In the genomic region with DNA sequence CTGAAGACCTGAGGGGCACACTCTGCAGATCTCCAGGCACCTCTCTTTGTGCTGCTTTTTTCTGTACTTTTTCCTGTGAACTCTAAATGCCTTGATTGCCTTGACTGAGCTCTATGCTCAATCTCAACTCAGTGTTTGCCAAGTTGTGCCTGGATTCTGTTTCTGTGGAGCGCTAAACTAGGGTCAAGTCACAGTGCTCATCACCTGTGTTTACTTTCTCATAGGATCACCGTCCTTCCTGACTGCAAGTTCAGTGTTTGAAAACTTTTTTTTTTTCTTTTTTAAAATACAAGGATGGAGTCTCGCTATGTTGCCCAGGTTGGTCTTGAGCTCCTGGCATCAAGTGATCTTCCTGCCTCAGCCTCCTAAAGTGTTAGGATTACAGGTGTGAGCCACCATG, we compare ENCODE assay signal across 1 cellular context.
TF ChIP-seq lines count a peak whose summit lies in the region.

No MANE protein-coding gene starts in this region.

TF ChIP-seq in HepG2, 621 proteins besides CTCF, POLR2A, EP300 and RAD21 (continued from another document and continues in another):
- TF ChIP-seq FOXA1 (IDR thresholded peaks at IDR 0.05) (no peak), FOXA1 (CRISPR knock-in tag; IDR thresholded peaks at IDR 0.05) (peak; percentile 69), TARDBP (CRISPR knock-in tag; IDR thresholded peaks at IDR 0.05) (no peak), KLF13 (CRISPR knock-in tag; IDR thresholded peaks at IDR 0.05) (no peak), ZNF253 (CRISPR knock-in tag; IDR thresholded peaks at IDR 0.05; ENCODE audit: borderline replicate concordance) (no peak), RXRA (CRISPR knock-in tag; IDR thresholded peaks at IDR 0.05) (no peak), RBM22 (optimal IDR thresholded peaks at IDR 0.05; ENCODE audit: low read length) (peak; percentile 75), NCOA5 (CRISPR knock-in tag; IDR thresholded peaks at IDR 0.05) (no peak), HNF4A (CRISPR knock-in tag; IDR thresholded peaks at IDR 0.05) (peak; percentile 39; the same call in 1 of the 2 replicates), ZFP36L2 (CRISPR knock-in tag; IDR thresholded peaks at IDR 0.05) (no peak), ZNF546 (CRISPR knock-in tag; conservative IDR thresholded peaks at IDR 0.05) (no peak), ZBTB38 (CRISPR knock-in tag; IDR thresholded peaks at IDR 0.05) (peak; percentile 17; the same call in 1 of the 2 replicates), NKX3-1 (CRISPR knock-in tag; IDR thresholded peaks at IDR 0.05) (no peak), TOE1 (CRISPR knock-in tag; IDR thresholded peaks at IDR 0.05) (no peak), HNF4G (IDR thresholded peaks at IDR 0.05; ENCODE audit: borderline replicate concordance, low read depth, low read length) (no peak), HNF4G (CRISPR knock-in tag; IDR thresholded peaks at IDR 0.05; ENCODE audit: borderline replicate concordance, low read depth) (no peak), SETDB1 (CRISPR knock-in tag; IDR thresholded peaks at IDR 0.05; ENCODE audit: borderline replicate concordance) (no peak), HMG20A (CRISPR knock-in tag; IDR thresholded peaks at IDR 0.05; ENCODE audit: borderline replicate concordance) (no peak), NR2F2 (IDR thresholded peaks at IDR 0.05; ENCODE audit: borderline replicate concordance, low read depth) (no peak), RBFOX2 (IDR thresholded peaks at IDR 0.05; ENCODE audit: low read depth, low read length) (no peak), ZNF180 (CRISPR knock-in tag; IDR thresholded peaks at IDR 0.05; ENCODE audit: borderline replicate concordance, low read depth) (no peak), PAX8 (CRISPR knock-in tag; IDR thresholded peaks at IDR 0.05; ENCODE audit: borderline replicate concordance) (no peak), RCOR2 (CRISPR knock-in tag; IDR thresholded peaks at IDR 0.05) (peak; percentile 19; the same call in 1 of the 2 replicates), GLI4 (CRISPR knock-in tag; IDR thresholded peaks at IDR 0.05; ENCODE audit: borderline replicate concordance) (no peak), MXI1 (IDR thresholded peaks at IDR 0.05; ENCODE audit: borderline replicate concordance, low read depth, low read length) (no peak), ZFP41 (CRISPR knock-in tag; IDR thresholded peaks at IDR 0.05; ENCODE audit: borderline replicate concordance) (no peak), NR3C1 (CRISPR knock-in tag; IDR thresholded peaks at IDR 0.05) (no peak), XBP1 (CRISPR knock-in tag; IDR thresholded peaks at IDR 0.05) (no peak), DPF2 (CRISPR knock-in tag; IDR thresholded peaks at IDR 0.05; ENCODE audit: borderline replicate concordance, low read depth) (no peak)
- TF ChIP-seq, protein P1, sequence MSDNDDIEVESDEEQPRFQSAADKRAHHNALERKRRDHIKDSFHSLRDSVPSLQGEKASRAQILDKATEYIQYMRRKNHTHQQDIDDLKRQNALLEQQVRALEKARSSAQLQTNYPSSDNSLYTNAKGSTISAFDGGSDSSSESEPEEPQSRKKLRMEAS (IDR thresholded peaks at IDR 0.05): no peak
- TF ChIP-seq, protein P2, sequence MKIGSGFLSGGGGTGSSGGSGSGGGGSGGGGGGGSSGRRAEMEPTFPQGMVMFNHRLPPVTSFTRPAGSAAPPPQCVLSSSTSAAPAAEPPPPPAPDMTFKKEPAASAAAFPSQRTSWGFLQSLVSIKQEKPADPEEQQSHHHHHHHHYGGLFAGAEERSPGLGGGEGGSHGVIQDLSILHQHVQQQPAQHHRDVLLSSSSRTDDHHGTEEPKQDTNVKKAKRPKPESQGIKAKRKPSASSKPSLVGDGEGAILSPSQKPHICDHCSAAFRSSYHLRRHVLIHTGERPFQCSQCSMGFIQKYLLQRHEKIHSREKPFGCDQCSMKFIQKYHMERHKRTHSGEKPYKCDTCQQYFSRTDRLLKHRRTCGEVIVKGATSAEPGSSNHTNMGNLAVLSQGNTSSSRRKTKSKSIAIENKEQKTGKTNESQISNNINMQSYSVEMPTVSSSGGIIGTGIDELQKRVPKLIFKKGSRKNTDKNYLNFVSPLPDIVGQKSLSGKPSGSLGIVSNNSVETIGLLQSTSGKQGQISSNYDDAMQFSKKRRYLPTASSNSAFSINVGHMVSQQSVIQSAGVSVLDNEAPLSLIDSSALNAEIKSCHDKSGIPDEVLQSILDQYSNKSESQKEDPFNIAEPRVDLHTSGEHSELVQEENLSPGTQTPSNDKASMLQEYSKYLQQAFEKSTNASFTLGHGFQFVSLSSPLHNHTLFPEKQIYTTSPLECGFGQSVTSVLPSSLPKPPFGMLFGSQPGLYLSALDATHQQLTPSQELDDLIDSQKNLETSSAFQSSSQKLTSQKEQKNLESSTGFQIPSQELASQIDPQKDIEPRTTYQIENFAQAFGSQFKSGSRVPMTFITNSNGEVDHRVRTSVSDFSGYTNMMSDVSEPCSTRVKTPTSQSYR (CRISPR knock-in tag; IDR thresholded peaks at IDR 0.05; ENCODE audit: borderline replicate concordance): no peak
- TF ChIP-seq, protein P3, sequence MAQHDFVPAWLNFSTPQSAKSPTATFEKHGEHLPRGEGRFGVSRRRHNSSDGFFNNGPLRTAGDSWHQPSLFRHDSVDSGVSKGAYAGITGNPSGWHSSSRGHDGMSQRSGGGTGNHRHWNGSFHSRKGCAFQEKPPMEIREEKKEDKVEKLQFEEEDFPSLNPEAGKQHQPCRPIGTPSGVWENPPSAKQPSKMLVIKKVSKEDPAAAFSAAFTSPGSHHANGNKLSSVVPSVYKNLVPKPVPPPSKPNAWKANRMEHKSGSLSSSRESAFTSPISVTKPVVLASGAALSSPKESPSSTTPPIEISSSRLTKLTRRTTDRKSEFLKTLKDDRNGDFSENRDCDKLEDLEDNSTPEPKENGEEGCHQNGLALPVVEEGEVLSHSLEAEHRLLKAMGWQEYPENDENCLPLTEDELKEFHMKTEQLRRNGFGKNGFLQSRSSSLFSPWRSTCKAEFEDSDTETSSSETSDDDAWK (CRISPR knock-in tag; IDR thresholded peaks at IDR 0.05): no peak
- TF ChIP-seq, protein P4, sequence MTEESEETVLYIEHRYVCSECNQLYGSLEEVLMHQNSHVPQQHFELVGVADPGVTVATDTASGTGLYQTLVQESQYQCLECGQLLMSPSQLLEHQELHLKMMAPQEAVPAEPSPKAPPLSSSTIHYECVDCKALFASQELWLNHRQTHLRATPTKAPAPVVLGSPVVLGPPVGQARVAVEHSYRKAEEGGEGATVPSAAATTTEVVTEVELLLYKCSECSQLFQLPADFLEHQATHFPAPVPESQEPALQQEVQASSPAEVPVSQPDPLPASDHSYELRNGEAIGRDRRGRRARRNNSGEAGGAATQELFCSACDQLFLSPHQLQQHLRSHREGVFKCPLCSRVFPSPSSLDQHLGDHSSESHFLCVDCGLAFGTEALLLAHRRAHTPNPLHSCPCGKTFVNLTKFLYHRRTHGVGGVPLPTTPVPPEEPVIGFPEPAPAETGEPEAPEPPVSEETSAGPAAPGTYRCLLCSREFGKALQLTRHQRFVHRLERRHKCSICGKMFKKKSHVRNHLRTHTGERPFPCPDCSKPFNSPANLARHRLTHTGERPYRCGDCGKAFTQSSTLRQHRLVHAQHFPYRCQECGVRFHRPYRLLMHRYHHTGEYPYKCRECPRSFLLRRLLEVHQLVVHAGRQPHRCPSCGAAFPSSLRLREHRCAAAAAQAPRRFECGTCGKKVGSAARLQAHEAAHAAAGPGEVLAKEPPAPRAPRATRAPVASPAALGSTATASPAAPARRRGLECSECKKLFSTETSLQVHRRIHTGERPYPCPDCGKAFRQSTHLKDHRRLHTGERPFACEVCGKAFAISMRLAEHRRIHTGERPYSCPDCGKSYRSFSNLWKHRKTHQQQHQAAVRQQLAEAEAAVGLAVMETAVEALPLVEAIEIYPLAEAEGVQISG (CRISPR knock-in tag; IDR thresholded peaks at IDR 0.05): no peak
- TF ChIP-seq, protein P5, sequence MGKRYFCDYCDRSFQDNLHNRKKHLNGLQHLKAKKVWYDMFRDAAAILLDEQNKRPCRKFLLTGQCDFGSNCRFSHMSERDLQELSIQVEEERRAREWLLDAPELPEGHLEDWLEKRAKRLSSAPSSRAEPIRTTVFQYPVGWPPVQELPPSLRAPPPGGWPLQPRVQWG (CRISPR knock-in tag; IDR thresholded peaks at IDR 0.05; ENCODE audit: borderline replicate concordance, low read depth): no peak
- TF ChIP-seq, protein P6, sequence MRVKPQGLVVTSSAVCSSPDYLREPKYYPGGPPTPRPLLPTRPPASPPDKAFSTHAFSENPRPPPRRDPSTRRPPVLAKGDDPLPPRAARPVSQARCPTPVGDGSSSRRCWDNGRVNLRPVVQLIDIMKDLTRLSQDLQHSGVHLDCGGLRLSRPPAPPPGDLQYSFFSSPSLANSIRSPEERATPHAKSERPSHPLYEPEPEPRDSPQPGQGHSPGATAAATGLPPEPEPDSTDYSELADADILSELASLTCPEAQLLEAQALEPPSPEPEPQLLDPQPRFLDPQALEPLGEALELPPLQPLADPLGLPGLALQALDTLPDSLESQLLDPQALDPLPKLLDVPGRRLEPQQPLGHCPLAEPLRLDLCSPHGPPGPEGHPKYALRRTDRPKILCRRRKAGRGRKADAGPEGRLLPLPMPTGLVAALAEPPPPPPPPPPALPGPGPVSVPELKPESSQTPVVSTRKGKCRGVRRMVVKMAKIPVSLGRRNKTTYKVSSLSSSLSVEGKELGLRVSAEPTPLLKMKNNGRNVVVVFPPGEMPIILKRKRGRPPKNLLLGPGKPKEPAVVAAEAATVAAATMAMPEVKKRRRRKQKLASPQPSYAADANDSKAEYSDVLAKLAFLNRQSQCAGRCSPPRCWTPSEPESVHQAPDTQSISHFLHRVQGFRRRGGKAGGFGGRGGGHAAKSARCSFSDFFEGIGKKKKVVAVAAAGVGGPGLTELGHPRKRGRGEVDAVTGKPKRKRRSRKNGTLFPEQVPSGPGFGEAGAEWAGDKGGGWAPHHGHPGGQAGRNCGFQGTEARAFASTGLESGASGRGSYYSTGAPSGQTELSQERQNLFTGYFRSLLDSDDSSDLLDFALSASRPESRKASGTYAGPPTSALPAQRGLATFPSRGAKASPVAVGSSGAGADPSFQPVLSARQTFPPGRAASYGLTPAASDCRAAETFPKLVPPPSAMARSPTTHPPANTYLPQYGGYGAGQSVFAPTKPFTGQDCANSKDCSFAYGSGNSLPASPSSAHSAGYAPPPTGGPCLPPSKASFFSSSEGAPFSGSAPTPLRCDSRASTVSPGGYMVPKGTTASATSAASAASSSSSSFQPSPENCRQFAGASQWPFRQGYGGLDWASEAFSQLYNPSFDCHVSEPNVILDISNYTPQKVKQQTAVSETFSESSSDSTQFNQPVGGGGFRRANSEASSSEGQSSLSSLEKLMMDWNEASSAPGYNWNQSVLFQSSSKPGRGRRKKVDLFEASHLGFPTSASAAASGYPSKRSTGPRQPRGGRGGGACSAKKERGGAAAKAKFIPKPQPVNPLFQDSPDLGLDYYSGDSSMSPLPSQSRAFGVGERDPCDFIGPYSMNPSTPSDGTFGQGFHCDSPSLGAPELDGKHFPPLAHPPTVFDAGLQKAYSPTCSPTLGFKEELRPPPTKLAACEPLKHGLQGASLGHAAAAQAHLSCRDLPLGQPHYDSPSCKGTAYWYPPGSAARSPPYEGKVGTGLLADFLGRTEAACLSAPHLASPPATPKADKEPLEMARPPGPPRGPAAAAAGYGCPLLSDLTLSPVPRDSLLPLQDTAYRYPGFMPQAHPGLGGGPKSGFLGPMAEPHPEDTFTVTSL (CRISPR knock-in tag; IDR thresholded peaks at IDR 0.05; ENCODE audit: borderline replicate concordance): peak; percentile 22; the same call in 1 of the 2 replicates
- TF ChIP-seq, protein P7, sequence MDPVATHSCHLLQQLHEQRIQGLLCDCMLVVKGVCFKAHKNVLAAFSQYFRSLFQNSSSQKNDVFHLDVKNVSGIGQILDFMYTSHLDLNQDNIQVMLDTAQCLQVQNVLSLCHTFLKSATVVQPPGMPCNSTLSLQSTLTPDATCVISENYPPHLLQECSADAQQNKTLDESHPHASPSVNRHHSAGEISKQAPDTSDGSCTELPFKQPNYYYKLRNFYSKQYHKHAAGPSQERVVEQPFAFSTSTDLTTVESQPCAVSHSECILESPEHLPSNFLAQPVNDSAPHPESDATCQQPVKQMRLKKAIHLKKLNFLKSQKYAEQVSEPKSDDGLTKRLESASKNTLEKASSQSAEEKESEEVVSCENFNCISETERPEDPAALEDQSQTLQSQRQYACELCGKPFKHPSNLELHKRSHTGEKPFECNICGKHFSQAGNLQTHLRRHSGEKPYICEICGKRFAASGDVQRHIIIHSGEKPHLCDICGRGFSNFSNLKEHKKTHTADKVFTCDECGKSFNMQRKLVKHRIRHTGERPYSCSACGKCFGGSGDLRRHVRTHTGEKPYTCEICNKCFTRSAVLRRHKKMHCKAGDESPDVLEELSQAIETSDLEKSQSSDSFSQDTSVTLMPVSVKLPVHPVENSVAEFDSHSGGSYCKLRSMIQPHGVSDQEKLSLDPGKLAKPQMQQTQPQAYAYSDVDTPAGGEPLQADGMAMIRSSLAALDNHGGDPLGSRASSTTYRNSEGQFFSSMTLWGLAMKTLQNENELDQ (CRISPR knock-in tag; IDR thresholded peaks at IDR 0.05; ENCODE audit: borderline replicate concordance): no peak
- TF ChIP-seq, protein P8, sequence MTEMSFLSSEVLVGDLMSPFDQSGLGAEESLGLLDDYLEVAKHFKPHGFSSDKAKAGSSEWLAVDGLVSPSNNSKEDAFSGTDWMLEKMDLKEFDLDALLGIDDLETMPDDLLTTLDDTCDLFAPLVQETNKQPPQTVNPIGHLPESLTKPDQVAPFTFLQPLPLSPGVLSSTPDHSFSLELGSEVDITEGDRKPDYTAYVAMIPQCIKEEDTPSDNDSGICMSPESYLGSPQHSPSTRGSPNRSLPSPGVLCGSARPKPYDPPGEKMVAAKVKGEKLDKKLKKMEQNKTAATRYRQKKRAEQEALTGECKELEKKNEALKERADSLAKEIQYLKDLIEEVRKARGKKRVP (CRISPR knock-in tag; IDR thresholded peaks at IDR 0.05): no peak
- TF ChIP-seq, protein P9, sequence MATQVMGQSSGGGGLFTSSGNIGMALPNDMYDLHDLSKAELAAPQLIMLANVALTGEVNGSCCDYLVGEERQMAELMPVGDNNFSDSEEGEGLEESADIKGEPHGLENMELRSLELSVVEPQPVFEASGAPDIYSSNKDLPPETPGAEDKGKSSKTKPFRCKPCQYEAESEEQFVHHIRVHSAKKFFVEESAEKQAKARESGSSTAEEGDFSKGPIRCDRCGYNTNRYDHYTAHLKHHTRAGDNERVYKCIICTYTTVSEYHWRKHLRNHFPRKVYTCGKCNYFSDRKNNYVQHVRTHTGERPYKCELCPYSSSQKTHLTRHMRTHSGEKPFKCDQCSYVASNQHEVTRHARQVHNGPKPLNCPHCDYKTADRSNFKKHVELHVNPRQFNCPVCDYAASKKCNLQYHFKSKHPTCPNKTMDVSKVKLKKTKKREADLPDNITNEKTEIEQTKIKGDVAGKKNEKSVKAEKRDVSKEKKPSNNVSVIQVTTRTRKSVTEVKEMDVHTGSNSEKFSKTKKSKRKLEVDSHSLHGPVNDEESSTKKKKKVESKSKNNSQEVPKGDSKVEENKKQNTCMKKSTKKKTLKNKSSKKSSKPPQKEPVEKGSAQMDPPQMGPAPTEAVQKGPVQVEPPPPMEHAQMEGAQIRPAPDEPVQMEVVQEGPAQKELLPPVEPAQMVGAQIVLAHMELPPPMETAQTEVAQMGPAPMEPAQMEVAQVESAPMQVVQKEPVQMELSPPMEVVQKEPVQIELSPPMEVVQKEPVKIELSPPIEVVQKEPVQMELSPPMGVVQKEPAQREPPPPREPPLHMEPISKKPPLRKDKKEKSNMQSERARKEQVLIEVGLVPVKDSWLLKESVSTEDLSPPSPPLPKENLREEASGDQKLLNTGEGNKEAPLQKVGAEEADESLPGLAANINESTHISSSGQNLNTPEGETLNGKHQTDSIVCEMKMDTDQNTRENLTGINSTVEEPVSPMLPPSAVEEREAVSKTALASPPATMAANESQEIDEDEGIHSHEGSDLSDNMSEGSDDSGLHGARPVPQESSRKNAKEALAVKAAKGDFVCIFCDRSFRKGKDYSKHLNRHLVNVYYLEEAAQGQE (IDR thresholded peaks at IDR 0.05; ENCODE audit: borderline replicate concordance in 1 of 2, low read depth in 1 of 2, low read length in 2 of 2): no peak
